ENCODE assay signal across 2 cellular contexts in genomic region chr5:163649522-163649921, GRCh38.
A peak's percentile ranks its signal among the peaks of the same experiment; 100 is the strongest.
TF ChIP-seq lines count a peak whose summit lies in the region.

No MANE protein-coding gene starts in this region.

TF ChIP-seq in HepG2, 621 proteins besides CTCF, POLR2A, EP300 and RAD21 (continued from another document and continues in another):
- TF ChIP-seq ARID3A (IDR thresholded peaks at IDR 0.05; ENCODE audit: low read depth, low read length): no peak
- no peak for TF ChIP-seq FOSL1 (CRISPR knock-in tag; IDR thresholded peaks at IDR 0.05; ENCODE audit: borderline replicate concordance)
- TF ChIP-seq GZF1 (CRISPR knock-in tag; IDR thresholded peaks at IDR 0.05): peak; percentile 97
- TF ChIP-seq GATAD2A (CRISPR knock-in tag; IDR thresholded peaks at IDR 0.05): 0 out of 2 replicates have a peak, but pooled peaks have one; percentile 13
- TF ChIP-seq NFYB (CRISPR knock-in tag; IDR thresholded peaks at IDR 0.05): no peak
- TF ChIP-seq ERF (CRISPR knock-in tag; IDR thresholded peaks at IDR 0.05): no peak
- no peak; the same call in 1 of the 2 replicates for TF ChIP-seq RARA (CRISPR knock-in tag; IDR thresholded peaks at IDR 0.05)
- no peak for TF ChIP-seq ZNF276 (CRISPR knock-in tag; IDR thresholded peaks at IDR 0.05; ENCODE audit: low read depth)
- TF ChIP-seq, protein P1, sequence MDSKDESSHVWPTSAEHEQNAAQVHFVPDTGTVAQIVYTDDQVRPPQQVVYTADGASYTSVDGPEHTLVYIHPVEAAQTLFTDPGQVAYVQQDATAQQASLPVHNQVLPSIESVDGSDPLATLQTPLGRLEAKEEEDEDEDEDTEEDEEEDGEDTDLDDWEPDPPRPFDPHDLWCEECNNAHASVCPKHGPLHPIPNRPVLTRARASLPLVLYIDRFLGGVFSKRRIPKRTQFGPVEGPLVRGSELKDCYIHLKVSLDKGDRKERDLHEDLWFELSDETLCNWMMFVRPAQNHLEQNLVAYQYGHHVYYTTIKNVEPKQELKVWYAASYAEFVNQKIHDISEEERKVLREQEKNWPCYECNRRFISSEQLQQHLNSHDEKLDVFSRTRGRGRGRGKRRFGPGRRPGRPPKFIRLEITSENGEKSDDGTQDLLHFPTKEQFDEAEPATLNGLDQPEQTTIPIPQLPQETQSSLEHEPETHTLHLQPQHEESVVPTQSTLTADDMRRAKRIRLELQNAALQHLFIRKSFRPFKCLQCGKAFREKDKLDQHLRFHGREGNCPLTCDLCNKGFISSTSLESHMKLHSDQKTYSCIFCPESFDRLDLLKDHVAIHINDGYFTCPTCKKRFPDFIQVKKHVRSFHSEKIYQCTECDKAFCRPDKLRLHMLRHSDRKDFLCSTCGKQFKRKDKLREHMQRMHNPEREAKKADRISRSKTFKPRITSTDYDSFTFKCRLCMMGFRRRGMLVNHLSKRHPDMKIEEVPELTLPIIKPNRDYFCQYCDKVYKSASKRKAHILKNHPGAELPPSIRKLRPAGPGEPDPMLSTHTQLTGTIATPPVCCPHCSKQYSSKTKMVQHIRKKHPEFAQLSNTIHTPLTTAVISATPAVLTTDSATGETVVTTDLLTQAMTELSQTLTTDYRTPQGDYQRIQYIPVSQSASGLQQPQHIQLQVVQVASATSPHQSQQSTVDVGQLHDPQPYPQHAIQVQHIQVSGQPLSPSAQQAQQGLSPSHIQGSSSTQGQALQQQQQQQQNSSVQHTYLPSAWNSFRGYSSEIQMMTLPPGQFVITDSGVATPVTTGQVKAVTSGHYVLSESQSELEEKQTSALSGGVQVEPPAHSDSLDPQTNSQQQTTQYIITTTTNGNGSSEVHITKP (CRISPR knock-in tag; IDR thresholded peaks at IDR 0.05; ENCODE audit: low read depth): no peak
- TF ChIP-seq MED1 (CRISPR knock-in tag; IDR thresholded peaks at IDR 0.05): 0 out of 2 replicates have a peak, but pooled peaks have one; percentile 14
- no peak for TF ChIP-seq USF2 (IDR thresholded peaks at IDR 0.05; ENCODE audit: low read depth, low read length)
- TF ChIP-seq USF2 (CRISPR knock-in tag; IDR thresholded peaks at IDR 0.05; ENCODE audit: borderline replicate concordance): no peak
- peak; percentile 59; the same call in 1 of the 2 replicates for TF ChIP-seq CEBPB (IDR thresholded peaks at IDR 0.05; ENCODE audit: borderline replicate concordance, low read depth, low read length)
- TF ChIP-seq, protein P2, sequence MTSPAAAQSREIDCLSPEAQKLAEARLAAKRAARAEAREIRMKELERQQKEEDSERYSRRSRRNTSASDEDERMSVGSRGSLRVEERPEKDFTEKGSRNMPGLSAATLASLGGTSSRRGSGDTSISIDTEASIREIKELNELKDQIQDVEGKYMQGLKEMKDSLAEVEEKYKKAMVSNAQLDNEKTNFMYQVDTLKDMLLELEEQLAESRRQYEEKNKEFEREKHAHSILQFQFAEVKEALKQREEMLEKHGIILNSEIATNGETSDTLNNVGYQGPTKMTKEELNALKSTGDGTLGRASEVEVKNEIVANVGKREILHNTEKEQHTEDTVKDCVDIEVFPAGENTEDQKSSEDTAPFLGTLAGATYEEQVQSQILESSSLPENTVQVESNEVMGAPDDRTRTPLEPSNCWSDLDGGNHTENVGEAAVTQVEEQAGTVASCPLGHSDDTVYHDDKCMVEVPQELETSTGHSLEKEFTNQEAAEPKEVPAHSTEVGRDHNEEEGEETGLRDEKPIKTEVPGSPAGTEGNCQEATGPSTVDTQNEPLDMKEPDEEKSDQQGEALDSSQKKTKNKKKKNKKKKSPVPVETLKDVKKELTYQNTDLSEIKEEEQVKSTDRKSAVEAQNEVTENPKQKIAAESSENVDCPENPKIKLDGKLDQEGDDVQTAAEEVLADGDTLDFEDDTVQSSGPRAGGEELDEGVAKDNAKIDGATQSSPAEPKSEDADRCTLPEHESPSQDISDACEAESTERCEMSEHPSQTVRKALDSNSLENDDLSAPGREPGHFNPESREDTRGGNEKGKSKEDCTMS (CRISPR knock-in tag; conservative IDR thresholded peaks at IDR 0.05): no peak

TF ChIP-seq in GM23338, 12 proteins besides CTCF, POLR2A, EP300 and RAD21:
- TF ChIP-seq, protein P3, sequence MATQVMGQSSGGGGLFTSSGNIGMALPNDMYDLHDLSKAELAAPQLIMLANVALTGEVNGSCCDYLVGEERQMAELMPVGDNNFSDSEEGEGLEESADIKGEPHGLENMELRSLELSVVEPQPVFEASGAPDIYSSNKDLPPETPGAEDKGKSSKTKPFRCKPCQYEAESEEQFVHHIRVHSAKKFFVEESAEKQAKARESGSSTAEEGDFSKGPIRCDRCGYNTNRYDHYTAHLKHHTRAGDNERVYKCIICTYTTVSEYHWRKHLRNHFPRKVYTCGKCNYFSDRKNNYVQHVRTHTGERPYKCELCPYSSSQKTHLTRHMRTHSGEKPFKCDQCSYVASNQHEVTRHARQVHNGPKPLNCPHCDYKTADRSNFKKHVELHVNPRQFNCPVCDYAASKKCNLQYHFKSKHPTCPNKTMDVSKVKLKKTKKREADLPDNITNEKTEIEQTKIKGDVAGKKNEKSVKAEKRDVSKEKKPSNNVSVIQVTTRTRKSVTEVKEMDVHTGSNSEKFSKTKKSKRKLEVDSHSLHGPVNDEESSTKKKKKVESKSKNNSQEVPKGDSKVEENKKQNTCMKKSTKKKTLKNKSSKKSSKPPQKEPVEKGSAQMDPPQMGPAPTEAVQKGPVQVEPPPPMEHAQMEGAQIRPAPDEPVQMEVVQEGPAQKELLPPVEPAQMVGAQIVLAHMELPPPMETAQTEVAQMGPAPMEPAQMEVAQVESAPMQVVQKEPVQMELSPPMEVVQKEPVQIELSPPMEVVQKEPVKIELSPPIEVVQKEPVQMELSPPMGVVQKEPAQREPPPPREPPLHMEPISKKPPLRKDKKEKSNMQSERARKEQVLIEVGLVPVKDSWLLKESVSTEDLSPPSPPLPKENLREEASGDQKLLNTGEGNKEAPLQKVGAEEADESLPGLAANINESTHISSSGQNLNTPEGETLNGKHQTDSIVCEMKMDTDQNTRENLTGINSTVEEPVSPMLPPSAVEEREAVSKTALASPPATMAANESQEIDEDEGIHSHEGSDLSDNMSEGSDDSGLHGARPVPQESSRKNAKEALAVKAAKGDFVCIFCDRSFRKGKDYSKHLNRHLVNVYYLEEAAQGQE (IDR thresholded peaks at IDR 0.05; ENCODE audit: unreplicated experiment): no peak
- TF ChIP-seq EZH2 (IDR thresholded peaks at IDR 0.05; ENCODE audit: low read depth, unreplicated experiment) (no peak), POLR2AphosphoS5 (IDR thresholded peaks at IDR 0.05; ENCODE audit: low read depth) (no peak), STAT1 (IDR thresholded peaks at IDR 0.05; ENCODE audit: unreplicated experiment) (no peak), ZNF114 (CRISPR knock-in tag; IDR thresholded peaks at IDR 0.05) (no peak), NANOG (IDR thresholded peaks at IDR 0.05; ENCODE audit: borderline replicate concordance) (no peak), CREB1 (CRISPR knock-in tag; IDR thresholded peaks at IDR 0.05; ENCODE audit: low read depth) (no peak)
